ENCODE assay signal across 10 cellular contexts in genomic region chr14:69573205-69573840, GRCh38. TPM values are rescaled to one million over a fixed set of nuclear protein-coding genes. Genes with fewer than 3 reads are reported as not detected.
DNase-seq lines count a peak whose midpoint lies in the region; ATAC-seq and TF ChIP-seq lines count a peak whose summit lies in the region.
"Had no signal": no experiment of that assay in that cellular context is flagged by ENCODE, and none has a peak within 500 bp of the region (broad histone marks: within the 10 kb centered on the region; RNA-seq: fewer than 3 reads in every experiment).

No MANE protein-coding gene starts in this region.

- peaks cover 3% of the 10 kb centered on the region for H3K4me1 ChIP-seq in right cardiac atrium (ENCODE audit: control insufficient read depth, insufficient read depth, low read length)
- H3K4me1 ChIP-seq in right atrium auricular region, result peaks cover 0 to 32% of the 10 kb centered on the region in 2 donors
- peaks cover 34% of the 10 kb centered on the region for H3K4me1 ChIP-seq in lower lobe of right lung
- H3K4me1 ChIP-seq in tibial artery, result peaks cover 0 to 40% (median 34%) of the 10 kb centered on the region in 4 donors

- H3K4me3 Mint-ChIP-seq in activated CD8-positive, alpha-beta memory T cell treated with anti-CD3 and anti-CD28 coated beads, Interleukin-2, amount 10 ng/mL, durations not matched to agents 7 days and 5 days, result peak overlapping the region; percentile 17
- no peak overlapping the region for H3K4me3 Mint-ChIP-seq in chondrocyte (ENCODE audit: unreplicated experiment)

- CTCF ChIA-PET in activated CD8-positive, alpha-beta memory T cell treated with anti-CD3 and anti-CD28 coated beads, Interleukin-2, amount 10 ng/mL, durations not matched to agents 7 days and 5 days (lab: Charles Lee), result interaction anchor here (1.1 to 2.8 kb wide), 11 partner anchors 7 to 331 kb away, joined by 3 to 13 read pairs (median 6); partner anchors contain the start of gene SRSF5

- 19% methylated on average over 52 of the region's 52 CpGs for WGBS in right cardiac atrium

- TF ChIP-seq CTCF in right atrium auricular region (IDR thresholded peaks at IDR 0.05) (no peak), lower lobe of right lung (IDR thresholded peaks at IDR 0.05) (no peak), tibial artery (IDR thresholded peaks at IDR 0.05) (no peak), chondrocyte (IDR thresholded peaks at IDR 0.05) (no peak)

- no peaks in the 10 kb centered on the region for H3K9me3 Mint-ChIP-seq in activated CD8-positive, alpha-beta memory T cell treated with anti-CD3 and anti-CD28 coated beads, Interleukin-2, amount 10 ng/mL, durations not matched to agents 7 days and 5 days (ENCODE audit: low read depth)
- no peaks in the 10 kb centered on the region for H3K9me3 Mint-ChIP-seq in chondrocyte (ENCODE audit: low read depth)

- DNase-seq in right cardiac atrium (no peak), right atrium auricular region (ENCODE audit: low spot score) (no peak), lower lobe of right lung (no peak), tibial artery (no peak), chondrocyte (ENCODE audit: low spot score) (no peak), NCI-H187 treated with DMSO at 0.1 percent for 48 hours (lab: John Stamatoyannopoulos, UW) (no peak)
- DNase-seq in activated CD8-positive, alpha-beta memory T cell treated with anti-CD3 and anti-CD28 coated beads, Interleukin-2, amount 10 ng/mL, durations not matched to agents 7 days and 5 days, result no peak
- DNase-seq: effector CD8-positive, alpha-beta T cell had no signal

- no peaks in the 10 kb centered on the region for H3K9me3 ChIP-seq in right cardiac atrium (ENCODE audit: control insufficient read depth, low read length)
- no peaks in the 10 kb centered on the region for H3K9me3 ChIP-seq in right atrium auricular region
- no peaks in the 10 kb centered on the region for H3K9me3 ChIP-seq in lower lobe of right lung
- H3K9me3 ChIP-seq in tibial artery, result no peaks in the 10 kb centered on the region

- H3K27ac ChIP-seq in right cardiac atrium (ENCODE audit: low read length) (no peak overlapping the region), right atrium auricular region (no peak overlapping the region), lower lobe of right lung (no peak overlapping the region), tibial artery (no peak overlapping the region)

- peaks cover 85% of the 10 kb centered on the region for H3K27me3 Mint-ChIP-seq in activated CD8-positive, alpha-beta memory T cell treated with anti-CD3 and anti-CD28 coated beads, Interleukin-2, amount 10 ng/mL, durations not matched to agents 7 days and 5 days
- peaks cover 47% of the 10 kb centered on the region for H3K27me3 Mint-ChIP-seq in chondrocyte (ENCODE audit: low read depth)

- ATAC-seq in right cardiac atrium (no peak), lower lobe of right lung (peak in 1 of 2 donors; percentile 3), GM19035 (IDR thresholded peaks at IDR 0.05; ENCODE audit: unreplicated experiment) (no peak)
- no peak for ATAC-seq in activated CD8-positive, alpha-beta memory T cell treated with anti-CD3 and anti-CD28 coated beads, Interleukin-2, amount 10 ng/mL, durations not matched to agents 7 days and 5 days

- H3K4me3 ChIP-seq in right cardiac atrium (ENCODE audit: low read length) (peak overlapping the region; percentile 4), right atrium auricular region (peak overlapping the region in 1 of 2 donors; percentile 7), lower lobe of right lung (peak overlapping the region; percentile 35), tibial artery (peak overlapping the region; percentile 39 to 41)

- peaks cover 13% of the 10 kb centered on the region for H3K4me1 Mint-ChIP-seq in activated CD8-positive, alpha-beta memory T cell treated with anti-CD3 and anti-CD28 coated beads, Interleukin-2, amount 10 ng/mL, durations not matched to agents 7 days and 5 days
- H3K4me1 Mint-ChIP-seq in chondrocyte (ENCODE audit: low read depth), result peaks cover 5% of the 10 kb centered on the region

- H3K36me3 ChIP-seq in right atrium auricular region, result no peaks in the 10 kb centered on the region
- no peaks in the 10 kb centered on the region for H3K36me3 ChIP-seq in lower lobe of right lung
- H3K36me3 ChIP-seq in tibial artery, result no peaks in the 10 kb centered on the region

- no peak overlapping the region for H3K27ac Mint-ChIP-seq in activated CD8-positive, alpha-beta memory T cell treated with anti-CD3 and anti-CD28 coated beads, Interleukin-2, amount 10 ng/mL, durations not matched to agents 7 days and 5 days
- H3K27ac Mint-ChIP-seq in chondrocyte (ENCODE audit: unreplicated experiment), result no peak overlapping the region

- H3K36me3 Mint-ChIP-seq in activated CD8-positive, alpha-beta memory T cell treated with anti-CD3 and anti-CD28 coated beads, Interleukin-2, amount 10 ng/mL, durations not matched to agents 7 days and 5 days, result no peaks in the 10 kb centered on the region
- H3K36me3 Mint-ChIP-seq in chondrocyte (ENCODE audit: low read depth), result no peaks in the 10 kb centered on the region

- intact Hi-C loops in right cardiac atrium (cut with DNase I) (no loop called here), lower lobe of right lung (cut with DNase I) (no loop called here), tibial artery (cut with DNase I; ENCODE audit: low total_unique reads) (loop anchor here (10.0 kb wide), 1 partner anchor 329 kb away; no protein-coding TSS in a partner anchor)

- H3K27me3 ChIP-seq in right cardiac atrium (ENCODE audit: control insufficient read depth, insufficient read depth) (no peaks in the 10 kb centered on the region), right atrium auricular region (peaks cover 5 to 29% of the 10 kb centered on the region in 2 donors), lower lobe of right lung (ENCODE audit: low read depth) (peaks cover 80% of the 10 kb centered on the region), tibial artery (peaks cover 4 to 89% of the 10 kb centered on the region in 2 donors)

RNA-seq across cellular contexts. Expression of gene CCDC177, which starts 1.3 kb away (rescaled TPM):
- not detected for total RNA-seq in right cardiac atrium
- polyA plus RNA-seq in right cardiac atrium, result not detected
- not detected for total RNA-seq in right atrium auricular region
- total RNA-seq in activated CD8-positive, alpha-beta memory T cell treated with anti-CD3 and anti-CD28 coated beads, Interleukin-2, amount 10 ng/mL, durations not matched to agents 7 days and 5 days, result not detected
- total RNA-seq in lower lobe of right lung, result not detected
- total RNA-seq in chondrocyte, result not detected in 3 replicates
- polyA plus RNA-seq: keratinocyte had no signal

RNA-seq across cellular contexts. Expression of gene SUSD6, which starts 38.1 kb away (rescaled TPM):
- 10 to 100 TPM; 16.5 to 25.9 (median 22.1) TPM for total RNA-seq in right cardiac atrium
- 9.1 TPM for polyA plus RNA-seq in right cardiac atrium
- 10 to 100 TPM; 19.2 to 24.7 TPM for total RNA-seq in right atrium auricular region
- total RNA-seq in activated CD8-positive, alpha-beta memory T cell treated with anti-CD3 and anti-CD28 coated beads, Interleukin-2, amount 10 ng/mL, durations not matched to agents 7 days and 5 days, result 10 to 100 TPM; 62.9 to 66.4 TPM
- total RNA-seq in lower lobe of right lung, result 80.1 TPM
- total RNA-seq in chondrocyte, result 49.1 to 51.6 TPM (median 49.3 TPM) in 3 replicates
